8 cellular contexts compared by ENCODE assay signal in the genomic region with DNA sequence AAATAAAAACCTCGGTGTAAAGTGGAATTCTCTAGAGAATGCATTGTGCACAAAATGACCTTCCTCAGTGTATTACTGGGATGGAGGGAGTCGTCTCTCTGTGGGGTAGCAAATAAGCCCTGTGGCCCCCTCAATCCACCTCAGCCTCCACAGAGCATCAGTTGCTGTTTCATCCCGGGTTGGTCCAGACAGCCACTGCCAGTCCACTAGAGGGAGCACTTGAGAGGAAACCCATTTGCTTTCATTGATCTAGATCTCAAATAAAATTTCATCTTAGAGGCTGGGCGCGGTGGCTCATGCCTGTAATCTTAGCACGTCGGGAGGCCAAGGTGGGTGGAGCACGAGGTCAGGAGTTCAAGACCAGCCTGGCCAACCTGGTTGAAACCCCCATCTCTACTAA.
A peak's percentile ranks its signal among the peaks of the same experiment; 100 is the strongest.
DNase-seq lines count a peak whose midpoint lies in the region; ATAC-seq and TF ChIP-seq lines count a peak whose summit lies in the region.

No MANE protein-coding gene starts in this region.

- H3K4me1 ChIP-seq in DND-41 (ENCODE audit: insufficient read depth, low read length), result no peaks in the 10 kb centered on the region

- CTCF ChIA-PET in WTC11 (lab: Charles Lee), result no interaction called here

- no peaks in the 10 kb centered on the region for H3K36me3 Mint-ChIP-seq in WTC11

- H4K20me1 ChIP-seq in DND-41 (ENCODE audit: insufficient read depth, low read length), result no peaks in the 10 kb centered on the region

- H3K27ac Mint-ChIP-seq in WTC11, result no peak overlapping the region

- peak; percentile 75 for TF ChIP-seq CTCF in DND-41 (IDR thresholded peaks at IDR 0.05; ENCODE audit: borderline replicate concordance, extremely low read depth, low read length, poor library complexity, severe bottlenecking)
- peak; percentile 70 for TF ChIP-seq CTCF in WTC11 (IDR thresholded peaks at IDR 0.05)

- DNase-seq in DND-41 (peak; percentile 31), M059J (ENCODE audit: low read depth) (peak; percentile 3), WTC11 (ENCODE audit: low spot score) (peak; percentile 63), iPS DF 19.7 (ENCODE audit: low read depth, low spot score) (peak; percentile 33), superior temporal gyrus (ENCODE audit: extremely low spot score) (peak; percentile 65), cerebellar nuclear complex (lab: John Stamatoyannopoulos, UW) (no peak)
- no peak for DNase-seq in activated effector memory CD4-positive, alpha-beta T cell treated with Interleukin-2 at 50 U/mL for 16 hours

- H3K4me1 Mint-ChIP-seq in WTC11, result peaks cover 8% of the 10 kb centered on the region

- H3K36me3 ChIP-seq in DND-41 (ENCODE audit: insufficient read depth, low read length), result no peaks in the 10 kb centered on the region

- H3K4me3 ChIP-seq in DND-41 (ENCODE audit: low read depth in 1 of 2, low read length in 2 of 2), result no peak overlapping the region

- POLR2A ChIA-PET in WTC11 (lab: Charles Lee), result no interaction called here

- H3K27ac ChIP-seq in DND-41 (ENCODE audit: low read length), result no peak overlapping the region

- ATAC-seq in DND-41 (ENCODE audit: insufficient read depth, low read depth) (peak; percentile 67), GM19395 (IDR thresholded peaks at IDR 0.05; ENCODE audit: unreplicated experiment) (peak; percentile 88), WTC11 (peak; percentile 84)

- H3K27me3 Mint-ChIP-seq in WTC11 (ENCODE audit: low read depth), result no peaks in the 10 kb centered on the region

- H3K9ac ChIP-seq in DND-41 (ENCODE audit: low read depth, low read length), result no peak overlapping the region

- no peaks in the 10 kb centered on the region for H3K9me3 ChIP-seq in DND-41 (ENCODE audit: insufficient read depth, low read length, severe bottlenecking)

- H3K9me3 Mint-ChIP-seq in WTC11, result no peaks in the 10 kb centered on the region

- H3K27me3 ChIP-seq in DND-41 (ENCODE audit: insufficient read depth, low read length, poor library complexity), result no peaks in the 10 kb centered on the region

- H3K79me2 ChIP-seq in DND-41 (ENCODE audit: insufficient read depth, low read length), result no peaks in the 10 kb centered on the region

- H2AFZ ChIP-seq in DND-41 (ENCODE audit: low read depth, low read length), result no peak overlapping the region

- no peak overlapping the region for H3K4me2 ChIP-seq in DND-41 (ENCODE audit: insufficient read depth, low read length)

- H3K4me3 Mint-ChIP-seq in WTC11, result no peak overlapping the region

TF ChIP-seq in WTC11, 78 proteins besides CTCF, POLR2A, EP300 and RAD21:
- no peak for TF ChIP-seq TEAD4 (CRISPR knock-in tag; IDR thresholded peaks at IDR 0.05)
- TF ChIP-seq JUN (CRISPR knock-in tag; IDR thresholded peaks at IDR 0.05), result no peak
- TF ChIP-seq SP1 (CRISPR knock-in tag; conservative IDR thresholded peaks at IDR 0.05), result no peak
- no peak for TF ChIP-seq ATF1 (CRISPR knock-in tag; IDR thresholded peaks at IDR 0.05)
- no peak for TF ChIP-seq MXD4 (CRISPR knock-in tag; IDR thresholded peaks at IDR 0.05; ENCODE audit: borderline replicate concordance)
- no peak for TF ChIP-seq ZNF263 (CRISPR knock-in tag; IDR thresholded peaks at IDR 0.05; ENCODE audit: low read depth)
- TF ChIP-seq, protein P1, sequence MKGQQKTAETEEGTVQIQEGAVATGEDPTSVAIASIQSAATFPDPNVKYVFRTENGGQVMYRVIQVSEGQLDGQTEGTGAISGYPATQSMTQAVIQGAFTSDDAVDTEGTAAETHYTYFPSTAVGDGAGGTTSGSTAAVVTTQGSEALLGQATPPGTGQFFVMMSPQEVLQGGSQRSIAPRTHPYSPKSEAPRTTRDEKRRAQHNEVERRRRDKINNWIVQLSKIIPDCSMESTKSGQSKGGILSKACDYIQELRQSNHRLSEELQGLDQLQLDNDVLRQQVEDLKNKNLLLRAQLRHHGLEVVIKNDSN (CRISPR knock-in tag; IDR thresholded peaks at IDR 0.05), result no peak
- no peak for TF ChIP-seq ZBTB21 (CRISPR knock-in tag; IDR thresholded peaks at IDR 0.05; ENCODE audit: borderline replicate concordance)
- TF ChIP-seq ZNF219 (CRISPR knock-in tag; IDR thresholded peaks at IDR 0.05; ENCODE audit: borderline replicate concordance), result no peak
- no peak for TF ChIP-seq ZBTB43 (CRISPR knock-in tag; IDR thresholded peaks at IDR 0.05)
- TF ChIP-seq, protein P2, sequence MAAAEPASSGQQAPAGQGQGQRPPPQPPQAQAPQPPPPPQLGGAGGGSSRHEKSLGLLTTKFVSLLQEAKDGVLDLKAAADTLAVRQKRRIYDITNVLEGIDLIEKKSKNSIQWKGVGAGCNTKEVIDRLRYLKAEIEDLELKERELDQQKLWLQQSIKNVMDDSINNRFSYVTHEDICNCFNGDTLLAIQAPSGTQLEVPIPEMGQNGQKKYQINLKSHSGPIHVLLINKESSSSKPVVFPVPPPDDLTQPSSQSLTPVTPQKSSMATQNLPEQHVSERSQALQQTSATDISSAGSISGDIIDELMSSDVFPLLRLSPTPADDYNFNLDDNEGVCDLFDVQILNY (CRISPR knock-in tag; IDR thresholded peaks at IDR 0.05), result no peak
- no peak for TF ChIP-seq HMGXB4 (CRISPR knock-in tag; IDR thresholded peaks at IDR 0.05)
- TF ChIP-seq, protein P3, sequence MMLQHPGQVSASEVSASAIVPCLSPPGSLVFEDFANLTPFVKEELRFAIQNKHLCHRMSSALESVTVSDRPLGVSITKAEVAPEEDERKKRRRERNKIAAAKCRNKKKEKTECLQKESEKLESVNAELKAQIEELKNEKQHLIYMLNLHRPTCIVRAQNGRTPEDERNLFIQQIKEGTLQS (CRISPR knock-in tag; conservative IDR thresholded peaks at IDR 0.05), result no peak
- no peak for TF ChIP-seq NR3C1 (CRISPR knock-in tag; conservative IDR thresholded peaks at IDR 0.05; ENCODE audit: low read depth)
- TF ChIP-seq ETV6 (CRISPR knock-in tag; IDR thresholded peaks at IDR 0.05), result no peak
- no peak for TF ChIP-seq SOX15 (CRISPR knock-in tag; IDR thresholded peaks at IDR 0.05)
- no peak for TF ChIP-seq PRRX2 (CRISPR knock-in tag; IDR thresholded peaks at IDR 0.05)
- no peak for TF ChIP-seq IRF2 (CRISPR knock-in tag; IDR thresholded peaks at IDR 0.05; ENCODE audit: borderline replicate concordance, low read depth)
- TF ChIP-seq TCF7 (CRISPR knock-in tag; IDR thresholded peaks at IDR 0.05; ENCODE audit: low read depth), result no peak
- no peak for TF ChIP-seq SMAD3 (CRISPR knock-in tag; IDR thresholded peaks at IDR 0.05; ENCODE audit: borderline replicate concordance)

Comparison
In these comparisons a context has a peak if more than half of its experiments do, and no peak if none do; other contexts are left out.
1. DNase-seq: peak in DND-41 (single experiment), M059J (single experiment), WTC11 (single experiment), iPS DF 19.7 (single experiment) and superior temporal gyrus (single experiment); none in activated effector memory CD4-positive, alpha-beta T cell treated with Interleukin-2 at 50 U/mL for 16 hours (single experiment) and cerebellar nuclear complex (0 of 2).
2. Peak in every context shown above with its lines, with median percentiles within 50 percentile points of each other: ATAC-seq.